ENCODE assay signal across 7 cellular contexts in genomic region chr2:237688541-237688940, GRCh38.
DNase-seq lines count a peak whose midpoint lies in the region; ATAC-seq and TF ChIP-seq lines count a peak whose summit lies in the region.
"Not testable (repeated sequence)": the region's sequence is repeated elsewhere in the genome, so short reads cannot be mapped to it uniquely, and the experiment has no call there.

No MANE protein-coding gene starts in this region.

- H3K36me3 ChIP-seq in effector memory CD4-positive, alpha-beta T cell (ENCODE audit: control insufficient read depth, insufficient read depth, low read length); left lung; neutrophil: not testable (repeated sequence)

- not testable (repeated sequence) for ATAC-seq in activated CD4-positive, alpha-beta T cell treated with anti-CD3 and anti-CD28 coated beads for 36 hours; left lung

- not testable (repeated sequence) for H3K4me3 ChIP-seq in HL-60 (replicated peaks; ENCODE audit: insufficient read depth, low read length); effector memory CD4-positive, alpha-beta T cell (ENCODE audit: insufficient read depth, low read depth, low read length, poor library complexity, severe bottlenecking); left lung
- H3K4me3 ChIP-seq in neutrophil (ENCODE audit: low read depth in 1 of 2, low read length in 1 of 2) = peak overlapping the region; percentile 12 to 93

- peaks cover 52% of the 10 kb centered on the region for H3K4me1 Mint-ChIP-seq in activated CD4-positive, alpha-beta T cell treated with anti-CD3 and anti-CD28 coated beads for 36 hours
- peaks cover 55% of the 10 kb centered on the region for H3K4me1 Mint-ChIP-seq in activated naive CD8-positive, alpha-beta T cell (ENCODE audit: low read depth)
- peaks cover 63% of the 10 kb centered on the region for H3K4me1 Mint-ChIP-seq in stimulated activated naive CD8-positive, alpha-beta T cell treated with anti-CD3 and anti-CD28 coated beads, Interleukin-15, Interleukin-2, amounts not matched to agents 100 ng/mL and 50 ng/mL, for 24 hours (ENCODE audit: low read depth)

- not testable (repeated sequence) for H3K9me3 Mint-ChIP-seq in activated CD4-positive, alpha-beta T cell treated with anti-CD3 and anti-CD28 coated beads for 36 hours (ENCODE audit: low read depth); activated naive CD8-positive, alpha-beta T cell (ENCODE audit: low read depth); stimulated activated naive CD8-positive, alpha-beta T cell treated with anti-CD3 and anti-CD28 coated beads, Interleukin-15, Interleukin-2, amounts not matched to agents 100 ng/mL and 50 ng/mL, for 24 hours

- not testable (repeated sequence) for H3K36me3 Mint-ChIP-seq in activated CD4-positive, alpha-beta T cell treated with anti-CD3 and anti-CD28 coated beads for 36 hours (ENCODE audit: low read depth); activated naive CD8-positive, alpha-beta T cell; stimulated activated naive CD8-positive, alpha-beta T cell treated with anti-CD3 and anti-CD28 coated beads, Interleukin-15, Interleukin-2, amounts not matched to agents 100 ng/mL and 50 ng/mL, for 24 hours (ENCODE audit: low read depth)

- intact Hi-C loops in activated CD4-positive, alpha-beta T cell treated with anti-CD3 and anti-CD28 coated beads for 36 hours (cut with DNase I, micrococcal nuclease) = loop anchor here in 1 of 2 experiments (2.0 kb wide), 1 partner anchor 14 kb away; no protein-coding TSS in a partner anchor
- intact Hi-C loops in left lung (cut with DNase I) = not testable (repeated sequence)

- peak overlapping the region; percentile 80 for H3K27ac Mint-ChIP-seq in activated CD4-positive, alpha-beta T cell treated with anti-CD3 and anti-CD28 coated beads for 36 hours
- peak overlapping the region; percentile 46 for H3K27ac Mint-ChIP-seq in activated naive CD8-positive, alpha-beta T cell
- peak overlapping the region; percentile 74 for H3K27ac Mint-ChIP-seq in stimulated activated naive CD8-positive, alpha-beta T cell treated with anti-CD3 and anti-CD28 coated beads, Interleukin-15, Interleukin-2, amounts not matched to agents 100 ng/mL and 50 ng/mL, for 24 hours

- POLR2A ChIA-PET in activated CD4-positive, alpha-beta T cell treated with anti-CD3 and anti-CD28 coated beads for 36 hours (lab: Charles Lee) = interaction anchor here (1.6 to 3.4 kb wide), 3 partner anchors 9 to 15 kb away, joined by 6 to 32 read pairs (median 18); no protein-coding TSS in a partner anchor

- not testable (repeated sequence) for DNase-seq in HL-60 (ENCODE audit: low read depth in 1 of 2, low spot score in 1 of 2); activated CD4-positive, alpha-beta T cell treated with anti-CD3 and anti-CD28 coated beads for 36 hours; effector memory CD4-positive, alpha-beta T cell; left lung

- peaks cover 52% of the 10 kb centered on the region for H3K4me1 ChIP-seq in effector memory CD4-positive, alpha-beta T cell (ENCODE audit: control insufficient read depth, insufficient read depth, low read length, poor library complexity, severe bottlenecking)
- H3K4me1 ChIP-seq in left lung (peaks cover 26 to 60% of the 10 kb centered on the region in 2 donors), neutrophil (ENCODE audit: control insufficient read depth in 1 of 2, insufficient read depth in 1 of 2, low read depth in 1 of 2, low read length in 1 of 2) (peaks cover 56 to 59% of the 10 kb centered on the region in 2 experiments)

- not testable (repeated sequence) for TF ChIP-seq CTCF in HL-60 (IDR thresholded peaks at IDR 0.05; ENCODE audit: insufficient read depth, low read length); left lung (IDR thresholded peaks at IDR 0.05); neutrophil (IDR thresholded peaks at IDR 0.05)

- H3K27ac ChIP-seq in HL-60 (replicated peaks) = peak overlapping the region; percentile 74
- H3K27ac ChIP-seq in effector memory CD4-positive, alpha-beta T cell (ENCODE audit: insufficient read depth, low read length, poor library complexity, severe bottlenecking) = peak overlapping the region; percentile 97
- H3K27ac ChIP-seq in left lung = peak overlapping the region; percentile 77 to 94
- H3K27ac ChIP-seq in neutrophil = peak overlapping the region; percentile 100

- not testable (repeated sequence) for H3K27me3 ChIP-seq in HL-60 (ENCODE audit: insufficient read depth, poor library complexity, severe bottlenecking); effector memory CD4-positive, alpha-beta T cell (replicated peaks; ENCODE audit: control insufficient read depth, insufficient read depth, low read length, poor library complexity, severe bottlenecking); left lung; neutrophil

- not testable (repeated sequence) for H3K27me3 Mint-ChIP-seq in activated CD4-positive, alpha-beta T cell treated with anti-CD3 and anti-CD28 coated beads for 36 hours; activated naive CD8-positive, alpha-beta T cell; stimulated activated naive CD8-positive, alpha-beta T cell treated with anti-CD3 and anti-CD28 coated beads, Interleukin-15, Interleukin-2, amounts not matched to agents 100 ng/mL and 50 ng/mL, for 24 hours

- CTCF ChIA-PET in activated CD4-positive, alpha-beta T cell treated with anti-CD3 and anti-CD28 coated beads for 36 hours (lab: Charles Lee) = interaction anchor here (0.7 to 2.7 kb wide), 4 partner anchors 15 to 394 kb away, joined by 3 to 25 read pairs (median 3); no protein-coding TSS in a partner anchor

- not testable (repeated sequence) for H3K4me3 Mint-ChIP-seq in activated CD4-positive, alpha-beta T cell treated with anti-CD3 and anti-CD28 coated beads for 36 hours; stimulated activated naive CD8-positive, alpha-beta T cell treated with anti-CD3 and anti-CD28 coated beads, Interleukin-15, Interleukin-2, amounts not matched to agents 100 ng/mL and 50 ng/mL, for 24 hours
- peak overlapping the region; percentile 40 for H3K4me3 Mint-ChIP-seq in activated naive CD8-positive, alpha-beta T cell

- H3K9me3 ChIP-seq in effector memory CD4-positive, alpha-beta T cell (ENCODE audit: control insufficient read depth, low read length); left lung; neutrophil: not testable (repeated sequence)
